8 cellular contexts compared by ENCODE assay signal in the genomic region with DNA sequence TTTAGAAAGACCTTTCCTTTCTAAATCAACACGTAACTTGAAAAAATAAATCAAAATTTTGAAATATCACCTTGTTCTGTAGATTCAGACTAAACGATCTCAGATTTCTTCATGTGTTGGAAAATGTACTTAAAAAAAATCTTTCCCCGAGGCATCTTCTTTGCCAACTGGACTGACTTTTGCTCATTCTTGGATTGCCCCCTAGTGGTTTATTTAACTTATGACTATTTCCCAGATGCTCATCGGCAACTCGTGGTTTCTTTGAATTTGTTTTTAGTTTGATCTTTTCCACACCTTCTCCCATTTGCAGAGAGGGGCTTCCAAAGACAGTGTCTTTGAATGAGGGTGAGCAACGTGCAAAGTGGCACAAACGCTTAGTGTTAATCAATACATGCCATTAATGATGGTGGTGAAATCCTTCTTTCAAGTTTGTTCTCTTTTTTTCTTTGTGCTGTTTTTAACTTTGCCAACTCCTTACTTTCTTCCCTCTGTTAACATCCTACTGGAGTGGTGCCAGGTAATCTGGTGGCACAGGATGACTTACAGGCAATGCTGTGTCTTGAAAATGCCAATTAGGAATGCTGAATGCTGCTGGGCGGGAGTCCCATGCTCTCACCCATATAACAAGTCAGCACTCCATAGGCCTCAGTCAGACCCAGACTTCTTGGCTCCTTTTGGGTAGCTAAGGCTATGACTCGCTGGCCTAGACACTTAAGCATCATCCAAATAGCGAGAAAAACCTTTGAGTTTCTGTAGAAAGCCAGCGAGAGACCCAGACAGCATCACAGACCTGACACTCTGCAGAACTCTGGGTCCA. TPM values are rescaled to one million over a fixed set of nuclear protein-coding genes. Genes with fewer than 3 reads are reported as not detected.
DNase-seq lines count a peak whose midpoint lies in the region; ATAC-seq and TF ChIP-seq lines count a peak whose summit lies in the region.

No MANE protein-coding gene starts in this region.

- peaks cover 5% of the 10 kb centered on the region for H3K36me3 Mint-ChIP-seq in neural crest cell (ENCODE audit: low read depth)

- WGBS in esophagus squamous epithelium, 2 donors: 12 to 27% methylated on average over 8 to 11 of the region's 11 CpGs

- H3K9me3 Mint-ChIP-seq in neural crest cell: peaks cover 3% of the 10 kb centered on the region

- intact Hi-C loops in esophagus squamous epithelium (cut with DNase I): loop anchor here (5.0 kb wide), 1 partner anchor 366 kb away; no protein-coding TSS in a partner anchor

- peaks cover 0 to 6% (median 0%) of the 10 kb centered on the region in 4 donors for H3K27me3 ChIP-seq in esophagus squamous epithelium

- H3K4me3 ChIP-seq in esophagus squamous epithelium: no peak overlapping the region

- H3K9me3 ChIP-seq in esophagus squamous epithelium: no peaks in the 10 kb centered on the region

- no peaks in the 10 kb centered on the region for H3K36me3 ChIP-seq in esophagus squamous epithelium

- no peak overlapping the region for H3K4me3 Mint-ChIP-seq in neural crest cell

- H3K27ac ChIP-seq in esophagus squamous epithelium: no peak overlapping the region

- DNase-seq in Ammon's horn (ENCODE audit: low spot score): peak; percentile 72
- peak; percentile 62 for DNase-seq in NCI-H1092 (lab: John Stamatoyannopoulos, UW)
- peak; percentile 2 for DNase-seq in SIG-M5 (lab: John Stamatoyannopoulos, UW)
- no peak for DNase-seq in esophagus squamous epithelium (lab: John Stamatoyannopoulos, UW)
- no peak for DNase-seq in neural crest cell (ENCODE audit: low read depth, low spot score)

- peak overlapping the region; percentile 82 for H3K27ac Mint-ChIP-seq in neural crest cell (ENCODE audit: unreplicated experiment)

- no peaks in the 10 kb centered on the region for H3K27me3 Mint-ChIP-seq in neural crest cell (ENCODE audit: low read depth)

- ATAC-seq in GM19351 (IDR thresholded peaks at IDR 0.05; ENCODE audit: unreplicated experiment) (peak; percentile 81), HG02852 (IDR thresholded peaks at IDR 0.05; ENCODE audit: unreplicated experiment) (no peak), GM21423 (IDR thresholded peaks at IDR 0.05; ENCODE audit: unreplicated experiment) (no peak)

- TF ChIP-seq CTCF in esophagus squamous epithelium (IDR thresholded peaks at IDR 0.05) (peak; percentile 70 to 87 (median 76)), neural crest cell (conservative IDR thresholded peaks at IDR 0.05) (peak; percentile 89)

- H3K4me1 ChIP-seq in esophagus squamous epithelium: peaks cover 0 to 24% (median 2%) of the 10 kb centered on the region in 3 donors

- TF ChIP-seq POLR2A in esophagus squamous epithelium (IDR thresholded peaks at IDR 0.05): no peak

- peaks cover 22% of the 10 kb centered on the region for H3K4me1 Mint-ChIP-seq in neural crest cell

RNA-seq across cellular contexts. Expression of a gene that starts 18.3 kb away (rescaled TPM):
- total RNA-seq in esophagus squamous epithelium (10 to 100 TPM in 2 of 4 donors, 1 to 10 TPM in 2; 2.9 to 20.6 (median 9.4) TPM), neural crest cell (27.5 and 27.6 TPM in 2 replicates)

Comparison
In these comparisons a context has a peak if more than half of its experiments do, and no peak if none do; other contexts are left out.
1. DNase-seq: peak in Ammon's horn (single experiment), NCI-H1092 (single experiment) and SIG-M5 (single experiment); none in esophagus squamous epithelium (single experiment) and neural crest cell (single experiment).